16 cellular contexts compared by ENCODE assay signal in the genomic region with DNA sequence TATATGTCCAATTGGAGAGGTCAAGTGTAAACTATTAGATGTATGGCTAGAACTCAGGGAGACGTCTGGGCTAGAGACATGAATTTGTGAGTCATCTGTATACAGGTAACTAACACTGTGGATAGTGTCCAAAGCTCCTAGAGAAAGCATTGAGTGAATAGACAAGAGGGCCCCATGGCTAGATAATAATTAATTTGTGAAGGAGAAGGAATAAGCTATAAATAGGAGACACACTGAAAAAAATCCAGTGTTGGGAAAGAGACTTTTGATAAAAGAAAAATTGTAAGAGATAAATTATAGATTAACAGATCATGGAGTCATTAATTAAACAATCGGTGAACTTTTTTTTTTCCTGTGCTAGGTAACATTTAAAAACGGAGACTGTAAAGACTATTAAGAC.
"Had no signal": no experiment of that assay in that cellular context is flagged by ENCODE, and none has a peak within 500 bp of the region (broad histone marks: within the 10 kb centered on the region; RNA-seq: fewer than 3 reads in every experiment).

No MANE protein-coding gene starts in this region.

- H3K9me3 ChIP-seq: ascending aorta, left ventricle myocardium inferior, transverse colon had no signal

- H3K4me3 ChIP-seq: ascending aorta, left ventricle myocardium inferior, SK-N-MC, skin epidermis, transverse colon had no signal

- ATAC-seq: natural killer cell treated with Interleukin-12 subunit alpha and Interleukin-12 subunit beta and Interleukin-15 and Interleukin-18, amount 100 ng/mL, for 72 hours; right cardiac atrium had no signal

- H3K4me1 ChIP-seq: ascending aorta, left ventricle myocardium inferior, transverse colon had no signal

- H3K27me3 ChIP-seq: ascending aorta, transverse colon had no signal

- H3K27ac ChIP-seq: ascending aorta, left ventricle myocardium inferior, SK-N-MC, skin epidermis, transverse colon had no signal

- DNase-seq: activated CD4-positive, alpha-beta T cell treated with anti-CD3 and anti-CD28 coated beads, Interleukin-2, amount 50 U/mL, for 1 hour; activated naive CD4-positive, alpha-beta T cell treated with anti-CD3 and anti-CD28 coated beads for 36 hours; foreskin fibroblast; glutamatergic neuron; left ventricle myocardium inferior; nucleus accumbens; right cardiac atrium; stimulated activated CD4-positive, alpha-beta T cell treated with anti-CD3 and anti-CD28 coated beads, Interleukin-4, amount 100 ng/mL, for 4 hours; stimulated activated CD8-positive, alpha-beta memory T cell treated with anti-CD3 and anti-CD28 coated beads, Interleukin-4, amount 100 ng/mL, for 48 hours; stimulated activated naive CD4-positive, alpha-beta T cell treated with Interleukin-2 at 50 U/mL for 16 hours; T-helper 9 cell; transverse colon had no signal

- H3K36me3 ChIP-seq: ascending aorta, left ventricle myocardium inferior, transverse colon had no signal
